12 cellular contexts compared by ENCODE assay signal in genomic region chr10:60606343-60607080, GRCh38.
A peak's percentile ranks its signal among the peaks of the same experiment; 100 is the strongest.
DNase-seq lines count a peak whose midpoint lies in the region; ATAC-seq and TF ChIP-seq lines count a peak whose summit lies in the region.
"Had no signal": no experiment of that assay in that cellular context is flagged by ENCODE, and none has a peak within 500 bp of the region (broad histone marks: within the 10 kb centered on the region; RNA-seq: fewer than 3 reads in every experiment).

No MANE protein-coding gene starts in this region.

- H3K27me3 ChIP-seq in breast epithelium = no peaks in the 10 kb centered on the region
- H3K27me3 ChIP-seq: dorsolateral prefrontal cortex had no signal

- no peak for TF ChIP-seq CTCF in MCF 10A (IDR thresholded peaks at IDR 0.05; ENCODE audit: unreplicated experiment)
- TF ChIP-seq CTCF in breast epithelium (IDR thresholded peaks at IDR 0.05) = no peak
- no peak for TF ChIP-seq CTCF in fibroblast of villous mesenchyme (IDR thresholded peaks at IDR 0.05; ENCODE audit: insufficient read depth, low read depth, low read length)

- no peak for TF ChIP-seq POLR2A in breast epithelium (IDR thresholded peaks at IDR 0.05)

- H3K36me3 ChIP-seq in breast epithelium = no peaks in the 10 kb centered on the region

- H3K4me3 Mint-ChIP-seq in MCF 10A (ENCODE audit: unreplicated experiment) = no peak overlapping the region
- H3K4me3 Mint-ChIP-seq: activated naive CD4-positive, alpha-beta T cell treated with anti-CD3 and anti-CD28 coated beads, Interleukin-2, amount 50 U/mL, for 24 hours had no signal

- no peaks in the 10 kb centered on the region for H3K9me3 Mint-ChIP-seq in MCF 10A (ENCODE audit: unreplicated experiment)
- H3K9me3 Mint-ChIP-seq: activated naive CD4-positive, alpha-beta T cell treated with anti-CD3 and anti-CD28 coated beads, Interleukin-2, amount 50 U/mL, for 24 hours had no signal

- no peaks in the 10 kb centered on the region for H3K27me3 Mint-ChIP-seq in MCF 10A (ENCODE audit: insufficient read depth, unreplicated experiment)
- H3K27me3 Mint-ChIP-seq: activated naive CD4-positive, alpha-beta T cell treated with anti-CD3 and anti-CD28 coated beads, Interleukin-2, amount 50 U/mL, for 24 hours had no signal

- DNase-seq in MCF 10A (ENCODE audit: unreplicated experiment) (peak; percentile 79), breast epithelium (ENCODE audit: low spot score in 2 of 2) (no peak), SKM-1 (lab: John Stamatoyannopoulos, UW; ENCODE audit: unreplicated experiment) (peak; percentile 82), fibroblast of villous mesenchyme (ENCODE audit: low read depth) (peak; percentile 67), stromal cell of bone marrow (ENCODE audit: low read depth) (peak; percentile 39), Right ventricle myocardium inferior (ENCODE audit: missing footprints) (no peak)
- DNase-seq: activated CD4-positive, alpha-beta T cell treated with anti-CD3 and anti-CD28 coated beads, Interleukin-2, amount 50 U/mL, for 48 hours had no signal

- no peak for ATAC-seq in Right ventricle myocardium inferior
- ATAC-seq in GM21576 (IDR thresholded peaks at IDR 0.05; ENCODE audit: unreplicated experiment) = no peak
- ATAC-seq in GM18909 (IDR thresholded peaks at IDR 0.05; ENCODE audit: poor library complexity, unreplicated experiment) = no peak
- ATAC-seq: K562 had no signal

- no peak overlapping the region for H3K27ac ChIP-seq in breast epithelium

- intact Hi-C loops in MCF 10A (cut with micrococcal nuclease) = no loop called here
- intact Hi-C loops in breast epithelium (cut with DNase I; ENCODE audit: low total_unique reads) = no loop called here
- intact Hi-C loops in Right ventricle myocardium inferior (cut with DNase I) = no loop called here

- CTCF ChIA-PET in MCF 10A (lab: Yijun Ruan, JAX) = interaction anchor here (0.6 to 1.4 kb wide), 5 partner anchors 12 to 162 kb away, joined by 3 to 4 read pairs (median 3); no protein-coding TSS in a partner anchor

- no peaks in the 10 kb centered on the region for H3K4me1 ChIP-seq in breast epithelium

- H3K9me3 ChIP-seq in breast epithelium = no peaks in the 10 kb centered on the region

- H3K27ac Mint-ChIP-seq in MCF 10A (ENCODE audit: low read depth, unreplicated experiment) = peak overlapping the region; percentile 59
- H3K27ac Mint-ChIP-seq: activated naive CD4-positive, alpha-beta T cell treated with anti-CD3 and anti-CD28 coated beads, Interleukin-2, amount 50 U/mL, for 24 hours had no signal

- POLR2A ChIA-PET in MCF 10A (lab: Yijun Ruan, JAX) = interaction anchor here (0.5 to 1.8 kb wide), 7 partner anchors 11 to 277 kb away, joined by 3 to 5 read pairs (median 3); no protein-coding TSS in a partner anchor

- H3K4me3 ChIP-seq in breast epithelium (no peak overlapping the region), fibroblast of villous mesenchyme (ENCODE audit: low read depth, low read length) (no peak overlapping the region)
- H3K4me3 ChIP-seq: dorsolateral prefrontal cortex, K562 had no signal

- H3K4me1 Mint-ChIP-seq in MCF 10A (ENCODE audit: insufficient read depth, unreplicated experiment) = peaks cover 15% of the 10 kb centered on the region

- no TSS peak for BruUV-seq in MCF 10A (replicated peaks; lab: Mats Ljungman, UMichigan)

- H3K36me3 Mint-ChIP-seq in MCF 10A (ENCODE audit: insufficient read depth, unreplicated experiment) = no peaks in the 10 kb centered on the region
- H3K36me3 Mint-ChIP-seq: activated naive CD4-positive, alpha-beta T cell treated with anti-CD3 and anti-CD28 coated beads, Interleukin-2, amount 50 U/mL, for 24 hours had no signal

Comparison
In these comparisons a context has a peak if more than half of its experiments do, and no peak if none do; other contexts are left out.
1. DNase-seq: peak in MCF 10A (single experiment), SKM-1 (single experiment), fibroblast of villous mesenchyme (single experiment) and stromal cell of bone marrow (single experiment); none in breast epithelium (0 of 2) and Right ventricle myocardium inferior (single experiment).